In genomic region chr15:34951993-34952392, GRCh38 we compare ENCODE assay signal across 23 cellular contexts. TPM values are rescaled to one million over a fixed set of nuclear protein-coding genes. Genes with fewer than 3 reads are reported as not detected.
A peak's percentile ranks its signal among the peaks of the same experiment; 100 is the strongest.
DNase-seq lines count a peak whose midpoint lies in the region; ATAC-seq, FAIRE-seq and TF ChIP-seq lines count a peak whose summit lies in the region.
"Had no signal": no experiment of that assay in that cellular context is flagged by ENCODE, and none has a peak within 500 bp of the region (broad histone marks: within the 10 kb centered on the region; RNA-seq: fewer than 3 reads in every experiment).

No MANE protein-coding gene starts in this region.

- H3K9me3 ChIP-seq in tibial nerve, result no peaks in the 10 kb centered on the region
- H3K9me3 ChIP-seq: heart left ventricle, left ventricle myocardium inferior, suprapubic skin had no signal

- no peak overlapping the region for H3K27ac Mint-ChIP-seq in activated CD4-positive, alpha-beta memory T cell treated with anti-CD3 and anti-CD28 coated beads, Interleukin-2, amount 10 ng/mL, durations not matched to agents 7 days and 5 days
- H3K27ac Mint-ChIP-seq: activated CD4-positive, alpha-beta memory T cell treated with anti-CD3 and anti-CD28 coated beads for 36 hours; activated T-helper 1 cell treated with anti-CD3 and anti-CD28 coated beads, Interleukin-12 subunit alpha, Interleukin-12 subunit beta, Interleukin-2, Interleukin-4 antibody, amounts not matched to agents 30 ng/mL and 10 ng/mL and 1 ng/mL, durations not matched to agents 14 hours and 24 hours and 36 hours had no signal

- no peak for TF ChIP-seq POLR2A in GM12892 (IDR thresholded peaks at IDR 0.05; ENCODE audit: low read depth, low read length)
- TF ChIP-seq POLR2A in tibial nerve (IDR thresholded peaks at IDR 0.05), result no peak

- 10 to 26% methylated on average over 1 of the region's 1 CpG for WGBS in tibial nerve, 2 donors

- TF ChIP-seq EP300 in tibial nerve (IDR thresholded peaks at IDR 0.05), result no peak

- no peak overlapping the region for H3K27ac ChIP-seq in tibial nerve
- H3K27ac ChIP-seq: dorsolateral prefrontal cortex, heart left ventricle, left ventricle myocardium inferior, suprapubic skin, WERI-Rb-1 had no signal

- no peaks in the 10 kb centered on the region for H3K27me3 ChIP-seq in tibial nerve
- H3K27me3 ChIP-seq: dorsolateral prefrontal cortex, heart left ventricle, suprapubic skin had no signal

- H3K9me3 Mint-ChIP-seq in activated CD4-positive, alpha-beta memory T cell treated with anti-CD3 and anti-CD28 coated beads, Interleukin-2, amount 10 ng/mL, durations not matched to agents 7 days and 5 days, result no peaks in the 10 kb centered on the region
- H3K9me3 Mint-ChIP-seq: activated CD4-positive, alpha-beta memory T cell treated with anti-CD3 and anti-CD28 coated beads for 36 hours; activated T-helper 1 cell treated with anti-CD3 and anti-CD28 coated beads, Interleukin-12 subunit alpha, Interleukin-12 subunit beta, Interleukin-2, Interleukin-4 antibody, amounts not matched to agents 30 ng/mL and 10 ng/mL and 1 ng/mL, durations not matched to agents 14 hours and 24 hours and 36 hours had no signal

- DNase-seq in AG08395 (ENCODE audit: low spot score), result peak; percentile 60
- no peak for DNase-seq in GM12892 (ENCODE audit: insufficient read length)
- peak; percentile 5 for DNase-seq in astrocyte of the spinal cord (ENCODE audit: low read depth, low spot score)
- DNase-seq in fibroblast of the conjunctiva (ENCODE audit: low read depth), result peak; percentile 68
- no peak for DNase-seq in tibial nerve (ENCODE audit: low spot score in 2 of 2)
- no peak for DNase-seq in NCI-H1105 (lab: John Stamatoyannopoulos, UW)
- DNase-seq in activated CD4-positive, alpha-beta memory T cell treated with anti-CD3 and anti-CD28 coated beads, Interleukin-2, amount 10 ng/mL, durations not matched to agents 7 days and 5 days, result no peak
- DNase-seq: activated CD4-positive, alpha-beta memory T cell treated with anti-CD3 and anti-CD28 coated beads for 36 hours; AML-193; dorsolateral prefrontal cortex; erythroblast; H7; heart left ventricle; left ventricle myocardium inferior; NCI-H1436; NCI-H748 treated with DMSO at 0.1 percent for 48 hours; SHP77; T-helper 17 cell; WERI-Rb-1 had no signal

- H3K36me3 Mint-ChIP-seq in activated CD4-positive, alpha-beta memory T cell treated with anti-CD3 and anti-CD28 coated beads, Interleukin-2, amount 10 ng/mL, durations not matched to agents 7 days and 5 days (ENCODE audit: low read depth), result peaks cover 36% of the 10 kb centered on the region

- H3K27me3 Mint-ChIP-seq in activated CD4-positive, alpha-beta memory T cell treated with anti-CD3 and anti-CD28 coated beads, Interleukin-2, amount 10 ng/mL, durations not matched to agents 7 days and 5 days, result no peaks in the 10 kb centered on the region
- H3K27me3 Mint-ChIP-seq: activated CD4-positive, alpha-beta memory T cell treated with anti-CD3 and anti-CD28 coated beads for 36 hours; activated naive CD8-positive, alpha-beta T cell; T-helper 17 cell had no signal

- no peak for ATAC-seq in HG02840 (IDR thresholded peaks at IDR 0.05; ENCODE audit: low FRiP score, unreplicated experiment)
- ATAC-seq: T-helper 17 cell had no signal

- H3K4me1 Mint-ChIP-seq in activated CD4-positive, alpha-beta memory T cell treated with anti-CD3 and anti-CD28 coated beads, Interleukin-2, amount 10 ng/mL, durations not matched to agents 7 days and 5 days, result peaks cover 4% of the 10 kb centered on the region

- CTCF ChIA-PET in activated CD4-positive, alpha-beta memory T cell treated with anti-CD3 and anti-CD28 coated beads, Interleukin-2, amount 10 ng/mL, durations not matched to agents 7 days and 5 days (lab: Charles Lee), result no interaction called here

- no peak overlapping the region for H3K4me3 ChIP-seq in astrocyte of the spinal cord (ENCODE audit: low read depth, low read length)
- no peak overlapping the region for H3K4me3 ChIP-seq in tibial nerve
- H3K4me3 ChIP-seq: dorsolateral prefrontal cortex, heart left ventricle, left ventricle myocardium inferior, suprapubic skin had no signal

- TF ChIP-seq CTCF in astrocyte of the spinal cord (IDR thresholded peaks at IDR 0.05; ENCODE audit: low read depth, low read length), result no peak
- no peak for TF ChIP-seq CTCF in tibial nerve (IDR thresholded peaks at IDR 0.05)

- peaks cover 0 to 7% (median 0%) of the 10 kb centered on the region in 4 donors for H3K4me1 ChIP-seq in tibial nerve

- peak; percentile 58 for FAIRE-seq in GM12892 (lab: Jason Lieb, UNC)

- in situ Hi-C loops in astrocyte of the spinal cord (cut with HindIII; ENCODE audit: low sequenced_read_pairs), result no loop called here

- H3K36me3 ChIP-seq in tibial nerve, result peaks cover 0 to 51% (median 0%) of the 10 kb centered on the region in 3 donors

- H3K4me3 Mint-ChIP-seq in activated CD4-positive, alpha-beta memory T cell treated with anti-CD3 and anti-CD28 coated beads, Interleukin-2, amount 10 ng/mL, durations not matched to agents 7 days and 5 days, result no peak overlapping the region
- H3K4me3 Mint-ChIP-seq: activated CD4-positive, alpha-beta memory T cell treated with anti-CD3 and anti-CD28 coated beads for 36 hours; activated naive CD8-positive, alpha-beta T cell; activated T-helper 1 cell treated with anti-CD3 and anti-CD28 coated beads, Interleukin-12 subunit alpha, Interleukin-12 subunit beta, Interleukin-2, Interleukin-4 antibody, amounts not matched to agents 30 ng/mL and 10 ng/mL and 1 ng/mL, durations not matched to agents 14 hours and 24 hours and 36 hours; T-helper 17 cell had no signal

- POLR2A ChIA-PET in activated CD4-positive, alpha-beta memory T cell treated with anti-CD3 and anti-CD28 coated beads, Interleukin-2, amount 10 ng/mL, durations not matched to agents 7 days and 5 days (lab: Charles Lee), result interaction anchor here (3.2 kb wide), 1 partner anchor 18 kb away, joined by 9 read pairs; the partner anchor contains the start of gene AQR

RNA-seq across cellular contexts. Expression of gene AQR, which starts 17.5 kb away (rescaled TPM):
- polyA plus RNA-seq in GM12892 (2012; ENCODE audit: missing spikeins), result 12.7 TPM
- 10 to 100 TPM; 18.8 to 24.9 (median 23.9) TPM for total RNA-seq in tibial nerve
- total RNA-seq in activated CD4-positive, alpha-beta memory T cell treated with anti-CD3 and anti-CD28 coated beads, Interleukin-2, amount 10 ng/mL, durations not matched to agents 7 days and 5 days, result 10 to 100 TPM; 30.3 to 31.9 TPM

RNA-seq across cellular contexts. Expression of gene ZNF770, which starts 36.1 kb away (rescaled TPM):
- polyA plus RNA-seq in GM12892 (2012; ENCODE audit: missing spikeins), result 29.0 TPM
- 10 to 100 TPM; 15.0 to 23.0 (median 19.9) TPM for total RNA-seq in tibial nerve
- total RNA-seq in activated CD4-positive, alpha-beta memory T cell treated with anti-CD3 and anti-CD28 coated beads, Interleukin-2, amount 10 ng/mL, durations not matched to agents 7 days and 5 days, result 10 to 100 TPM; 36.2 to 40.8 TPM

Comparison
In these comparisons a context has a peak if more than half of its experiments do, and no peak if none do; other contexts are left out.
1. DNase-seq: peak in AG08395 (single experiment), astrocyte of the spinal cord (single experiment) and fibroblast of the conjunctiva (single experiment); none in GM12892 (single experiment), tibial nerve (0 of 2), NCI-H1105 (single experiment) and activated CD4-positive, alpha-beta memory T cell treated with anti-CD3 and anti-CD28 coated beads, Interleukin-2, amount 10 ng/mL, durations not matched to agents 7 days and 5 days (single experiment).